ENCODE assay signal across 17 cellular contexts in genomic region chr12:53497461-53497860, GRCh38. TPM values are rescaled to one million over a fixed set of nuclear protein-coding genes. Genes with fewer than 3 reads are reported as not detected.
DNase-seq lines count a peak whose midpoint lies in the region; ATAC-seq lines count a peak whose summit lies in the region.
"Had no signal": no experiment of that assay in that cellular context is flagged by ENCODE, and none has a peak within 500 bp of the region (broad histone marks: within the 10 kb centered on the region; RNA-seq: fewer than 3 reads in every experiment).

No MANE protein-coding gene starts in this region.

- no peak for DNase-seq in activated naive CD4-positive, alpha-beta T cell treated with Interleukin-2 at 50 U/mL for 16 hours
- no peak for DNase-seq in central memory CD8-positive, alpha-beta T cell (ENCODE audit: low spot score in 2 of 2)
- DNase-seq in naive B cell (no peak), germinal center (ENCODE audit: low spot score) (no peak), NCI-H510A (lab: John Stamatoyannopoulos, UW) (no peak)
- DNase-seq: central memory CD4-positive, alpha-beta T cell; NCI-H1092 treated with DMSO at 0.1 percent for 48 hours; NCI-H2171; occipital lobe; stimulated activated CD4-positive, alpha-beta T cell treated with anti-CD3 and anti-CD28 coated beads, Interleukin-2, amount 100 ng/mL, for 48 hours; SW 1271; thyroid gland had no signal

- H3K27ac Mint-ChIP-seq in activated naive CD4-positive, alpha-beta T cell treated with anti-CD3 and anti-CD28 coated beads, Interleukin-2, amount 50 U/mL, for 24 hours = peak overlapping the region; percentile 55
- no peak overlapping the region for H3K27ac Mint-ChIP-seq in central memory CD8-positive, alpha-beta T cell (ENCODE audit: low read depth)
- H3K27ac Mint-ChIP-seq in naive B cell = peak overlapping the region in 1 of 6 donors; percentile 57

- no peaks in the 10 kb centered on the region for H3K36me3 Mint-ChIP-seq in activated naive CD4-positive, alpha-beta T cell treated with anti-CD3 and anti-CD28 coated beads, Interleukin-2, amount 50 U/mL, for 24 hours
- H3K36me3 Mint-ChIP-seq in central memory CD8-positive, alpha-beta T cell (ENCODE audit: insufficient read depth) = peaks cover 24% of the 10 kb centered on the region
- no peaks in the 10 kb centered on the region for H3K36me3 Mint-ChIP-seq in naive B cell
- H3K36me3 Mint-ChIP-seq: activated naive CD4-positive, alpha-beta T cell treated with anti-CD3 and anti-CD28 coated beads, Interleukin-2, amount 50 U/mL, for 72 hours had no signal

- H3K27me3 Mint-ChIP-seq in activated naive CD4-positive, alpha-beta T cell treated with anti-CD3 and anti-CD28 coated beads, Interleukin-2, amount 50 U/mL, for 24 hours = no peaks in the 10 kb centered on the region
- H3K27me3 Mint-ChIP-seq in central memory CD8-positive, alpha-beta T cell = no peaks in the 10 kb centered on the region
- H3K27me3 Mint-ChIP-seq in naive B cell = no peaks in the 10 kb centered on the region

- ATAC-seq in central memory CD8-positive, alpha-beta T cell (replicated peaks; ENCODE audit: extremely low read depth, poor library complexity, severe bottlenecking) = no peak
- ATAC-seq in naive B cell (ENCODE audit: low read depth in 2 of 2) (no peak), GM21367 (IDR thresholded peaks at IDR 0.05; ENCODE audit: unreplicated experiment) (no peak), HG03175 (IDR thresholded peaks at IDR 0.05; ENCODE audit: unreplicated experiment) (no peak)
- ATAC-seq: activated naive CD4-positive, alpha-beta T cell treated with anti-CD3 and anti-CD28 coated beads, Interleukin-2, amount 50 U/mL, for 72 hours; HCT116 had no signal

- no peak overlapping the region for H3K4me3 Mint-ChIP-seq in activated naive CD4-positive, alpha-beta T cell treated with anti-CD3 and anti-CD28 coated beads, Interleukin-2, amount 50 U/mL, for 24 hours
- H3K4me3 Mint-ChIP-seq in central memory CD8-positive, alpha-beta T cell = peak overlapping the region; percentile 91
- H3K4me3 Mint-ChIP-seq in naive B cell = peak overlapping the region in 6 of 8 donors; percentile 0 to 96 (median 58)

- H3K9me3 Mint-ChIP-seq in activated naive CD4-positive, alpha-beta T cell treated with anti-CD3 and anti-CD28 coated beads, Interleukin-2, amount 50 U/mL, for 24 hours = no peaks in the 10 kb centered on the region
- no peaks in the 10 kb centered on the region for H3K9me3 Mint-ChIP-seq in central memory CD8-positive, alpha-beta T cell
- no peaks in the 10 kb centered on the region for H3K9me3 Mint-ChIP-seq in naive B cell
- H3K9me3 Mint-ChIP-seq: activated naive CD4-positive, alpha-beta T cell treated with anti-CD3 and anti-CD28 coated beads, Interleukin-2, amount 50 U/mL, for 72 hours had no signal

- H3K4me1 Mint-ChIP-seq in activated naive CD4-positive, alpha-beta T cell treated with anti-CD3 and anti-CD28 coated beads, Interleukin-2, amount 50 U/mL, for 24 hours = peaks cover 53% of the 10 kb centered on the region
- peaks cover 51% of the 10 kb centered on the region for H3K4me1 Mint-ChIP-seq in central memory CD8-positive, alpha-beta T cell
- peaks cover 42 to 49% (median 46%) of the 10 kb centered on the region in 3 donors for H3K4me1 Mint-ChIP-seq in naive B cell

RNA-seq across cellular contexts. Expression of gene MAP3K12, which starts 1.8 kb away (rescaled TPM):
- 1 to 10 TPM in 4 of 6 donors, under 1 TPM in 1, not detected in 1; 1.00 to 1.8 (median 1.4) TPM for polyA plus RNA-seq in naive B cell (ENCODE audit: low read depth in 6 of 6)

RNA-seq across cellular contexts. Expression of gene TARBP2, which starts 3.6 kb away (rescaled TPM):
- polyA plus RNA-seq in naive B cell (ENCODE audit: low read depth in 6 of 6) = 10 to 100 TPM; 14.8 to 29.0 (median 18.5) TPM

RNA-seq across cellular contexts. Expression of gene NPFF, which starts 9.8 kb away (rescaled TPM):
- polyA plus RNA-seq in naive B cell (ENCODE audit: low read depth in 6 of 6) = not detected

RNA-seq across cellular contexts. Expression of gene PCBP2, which starts 45.6 kb away (rescaled TPM):
- 100 to 1,000 TPM; 116 to 172 (median 146) TPM for polyA plus RNA-seq in naive B cell (ENCODE audit: low read depth in 6 of 6)

RNA-seq across cellular contexts. Expression of gene PRR13, which starts 55.9 kb away (rescaled TPM):
- polyA plus RNA-seq in naive B cell (ENCODE audit: low read depth in 6 of 6) = 1,000 to 10,000 TPM in 1 of 6 donors, 100 to 1,000 TPM in 5; 660 to 1,169 (median 730) TPM
